In genomic region chr10:18658301-18658991, GRCh38 we compare ENCODE assay signal across 8 cellular contexts. TPM values are rescaled to one million over a fixed set of nuclear protein-coding genes. Genes with fewer than 3 reads are reported as not detected.
DNase-seq lines count a peak whose midpoint lies in the region; ATAC-seq and TF ChIP-seq lines count a peak whose summit lies in the region.

No MANE protein-coding gene starts in this region.

- peak overlapping the region; percentile 95 for H3K9ac ChIP-seq in neural cell (ENCODE audit: low read length)

- no peak for TF ChIP-seq RAD21 in neural cell (conservative IDR thresholded peaks at IDR 0.05)

- H3K4me3 ChIP-seq in esophagus (ENCODE audit: low read depth in 1 of 2, low read length in 2 of 2) = peak overlapping the region; percentile 94
- H3K4me3 ChIP-seq in neural cell (ENCODE audit: low read length) = peak overlapping the region; percentile 74

- H3K4me1 ChIP-seq in esophagus (ENCODE audit: control insufficient read depth in 2 of 2, insufficient read depth in 2 of 2, low read length in 1 of 2) = peaks cover 0 to 6% of the 10 kb centered on the region in 2 donors

- no peaks in the 10 kb centered on the region for H3F3A ChIP-seq in neural cell (ENCODE audit: insufficient read depth, low read length, poor library complexity, severe bottlenecking)

- intact Hi-C loops in posterior vena cava (cut with DNase I) = no loop called here

- H3K4me2 ChIP-seq in neural cell (ENCODE audit: low read length) = peak overlapping the region; percentile 81

- H4K20me1 ChIP-seq in neural cell (ENCODE audit: insufficient read depth) = no peaks in the 10 kb centered on the region

- TF ChIP-seq CTCF in VCaP (conservative IDR thresholded peaks at IDR 0.05) (no peak), neural cell (IDR thresholded peaks at IDR 0.05; ENCODE audit: poor library complexity, severe bottlenecking) (no peak)

- H3K27me3 ChIP-seq in esophagus (ENCODE audit: control insufficient read depth in 1 of 2, insufficient read depth in 2 of 2, low read length in 2 of 2) (no peaks in the 10 kb centered on the region), neural cell (ENCODE audit: insufficient read depth, low read depth, low read length) (no peaks in the 10 kb centered on the region)

- ATAC-seq in HG03045 (IDR thresholded peaks at IDR 0.05; ENCODE audit: unreplicated experiment) = peak; percentile 0

- DNase-seq in activated CD4-positive, alpha-beta T cell treated with anti-CD3 and anti-CD28 coated beads for 4 hours = peak; percentile 5 to 9
- no peak for DNase-seq in activated CD4-positive, alpha-beta T cell treated with anti-CD3 and anti-CD28 coated beads for 1 hour
- no peak for DNase-seq in posterior vena cava (ENCODE audit: low spot score)
- no peak for DNase-seq in GOT3 (lab: John Stamatoyannopoulos, UW)

- H3K36me3 ChIP-seq in esophagus (ENCODE audit: control insufficient read depth in 2 of 2, insufficient read depth in 2 of 2, low read length in 1 of 2) (no peaks in the 10 kb centered on the region), neural cell (ENCODE audit: insufficient read depth, low read length) (no peaks in the 10 kb centered on the region)

- WGBS in esophagus, 2 donors = 14% methylated on average over 20 of the region's 20 CpGs

- no peaks in the 10 kb centered on the region for H3K9me2 ChIP-seq in neural cell (ENCODE audit: insufficient read depth, low read length)

- peaks cover 43% of the 10 kb centered on the region for H3K79me2 ChIP-seq in neural cell (replicated peaks; ENCODE audit: insufficient read depth, low read length)

- H3K27ac ChIP-seq in VCaP (peak overlapping the region; percentile 92), esophagus (ENCODE audit: low read depth in 2 of 2, low read length in 1 of 2) (peak overlapping the region; percentile 93 to 97), neural cell (ENCODE audit: low read length) (peak overlapping the region; percentile 93)

- peak overlapping the region; percentile 96 for H2AFZ ChIP-seq in neural cell (ENCODE audit: low read depth, low read length)

- no peaks in the 10 kb centered on the region for H3K9me3 ChIP-seq in esophagus (ENCODE audit: control insufficient read depth in 2 of 2, insufficient read depth in 1 of 2, low read depth in 1 of 2, low read length in 1 of 2)
- no peaks in the 10 kb centered on the region for H3K9me3 ChIP-seq in neural cell (ENCODE audit: low read length)

- TF ChIP-seq EP300 in neural cell (conservative IDR thresholded peaks at IDR 0.05; ENCODE audit: poor library complexity, severe bottlenecking) = no peak

TF ChIP-seq in neural cell, 6 proteins besides CTCF, POLR2A, EP300 and RAD21:
- TF ChIP-seq MXI1 (conservative IDR thresholded peaks at IDR 0.05; ENCODE audit: poor library complexity, severe bottlenecking) = no peak
- no peak for TF ChIP-seq SMC3 (conservative IDR thresholded peaks at IDR 0.05; ENCODE audit: poor library complexity)
- no peak for TF ChIP-seq EZH2 (IDR thresholded peaks at IDR 0.05; ENCODE audit: borderline replicate concordance, insufficient read depth, low read length, poor library complexity, severe bottlenecking)
- TF ChIP-seq POLR2AphosphoS5 (IDR thresholded peaks at IDR 0.05) = no peak
- TF ChIP-seq REST (IDR thresholded peaks at IDR 0.05; ENCODE audit: borderline replicate concordance) = no peak
- TF ChIP-seq TAF1 (IDR thresholded peaks at IDR 0.05; ENCODE audit: low read depth) = no peak

RNA-seq across cellular contexts. Expression of gene ARL5B, which starts 0.8 kb away (rescaled TPM):
- polyA plus RNA-seq in esophagus (1 to 10 TPM; 2.5 to 4.6 TPM), neural cell (45.1 and 50.0 TPM in 2 replicates)
- 148 and 158 TPM in 2 replicates for polyA minus RNA-seq in neural cell
- total RNA-seq in posterior vena cava = 10 to 100 TPM; 10.4 to 12.9 TPM

RNA-seq across cellular contexts. Expression of gene NSUN6, which starts 7.1 kb away (rescaled TPM):
- polyA plus RNA-seq in esophagus (1 to 10 TPM; 3.8 to 5.6 TPM), neural cell (49.1 and 74.6 TPM in 2 replicates)
- 57.5 and 59.0 TPM in 2 replicates for polyA minus RNA-seq in neural cell
- 10 to 100 TPM in 1 of 2 donors, 1 to 10 TPM in 1; 8.5 to 10.1 TPM for total RNA-seq in posterior vena cava

Comparison
In these comparisons a context has a peak if more than half of its experiments do, and no peak if none do; other contexts are left out.
1. DNase-seq: peak in activated CD4-positive, alpha-beta T cell treated with anti-CD3 and anti-CD28 coated beads for 4 hours (2 of 2); none in activated CD4-positive, alpha-beta T cell treated with anti-CD3 and anti-CD28 coated beads for 1 hour (single experiment), posterior vena cava (single experiment) and GOT3 (single experiment).
2. Peak in every context shown above with its lines, with median percentiles within 50 percentile points of each other: H3K27ac ChIP-seq.